ENCODE assay signal across 1 cellular context in the genomic region with DNA sequence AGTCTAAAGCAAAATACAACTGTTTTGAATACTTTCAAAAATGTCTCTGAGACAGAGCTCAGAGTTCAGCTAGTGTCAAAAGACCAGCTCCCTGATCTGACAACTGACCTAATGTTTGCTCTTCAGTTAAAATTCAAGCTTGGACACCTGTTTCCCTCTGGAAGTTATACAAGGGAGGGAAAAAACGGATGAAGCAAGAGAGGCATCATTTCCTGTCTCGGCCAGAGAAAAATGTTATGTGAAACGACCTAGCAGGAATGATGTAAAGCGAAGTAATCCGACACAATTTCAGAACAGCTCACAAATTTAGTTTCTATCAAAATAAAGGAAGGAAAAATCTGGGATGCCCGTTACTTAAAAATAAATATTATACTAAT.
TF ChIP-seq lines count a peak whose summit lies in the region.

No MANE protein-coding gene starts in this region.

TF ChIP-seq in HepG2, 621 proteins besides CTCF, POLR2A, EP300 and RAD21 (continued from another document and continues in another):
- TF ChIP-seq, protein P1, sequence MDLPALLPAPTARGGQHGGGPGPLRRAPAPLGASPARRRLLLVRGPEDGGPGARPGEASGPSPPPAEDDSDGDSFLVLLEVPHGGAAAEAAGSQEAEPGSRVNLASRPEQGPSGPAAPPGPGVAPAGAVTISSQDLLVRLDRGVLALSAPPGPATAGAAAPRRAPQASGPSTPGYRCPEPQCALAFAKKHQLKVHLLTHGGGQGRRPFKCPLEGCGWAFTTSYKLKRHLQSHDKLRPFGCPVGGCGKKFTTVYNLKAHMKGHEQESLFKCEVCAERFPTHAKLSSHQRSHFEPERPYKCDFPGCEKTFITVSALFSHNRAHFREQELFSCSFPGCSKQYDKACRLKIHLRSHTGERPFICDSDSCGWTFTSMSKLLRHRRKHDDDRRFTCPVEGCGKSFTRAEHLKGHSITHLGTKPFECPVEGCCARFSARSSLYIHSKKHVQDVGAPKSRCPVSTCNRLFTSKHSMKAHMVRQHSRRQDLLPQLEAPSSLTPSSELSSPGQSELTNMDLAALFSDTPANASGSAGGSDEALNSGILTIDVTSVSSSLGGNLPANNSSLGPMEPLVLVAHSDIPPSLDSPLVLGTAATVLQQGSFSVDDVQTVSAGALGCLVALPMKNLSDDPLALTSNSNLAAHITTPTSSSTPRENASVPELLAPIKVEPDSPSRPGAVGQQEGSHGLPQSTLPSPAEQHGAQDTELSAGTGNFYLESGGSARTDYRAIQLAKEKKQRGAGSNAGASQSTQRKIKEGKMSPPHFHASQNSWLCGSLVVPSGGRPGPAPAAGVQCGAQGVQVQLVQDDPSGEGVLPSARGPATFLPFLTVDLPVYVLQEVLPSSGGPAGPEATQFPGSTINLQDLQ (CRISPR knock-in tag; IDR thresholded peaks at IDR 0.05): no peak
- no peak for TF ChIP-seq SCMH1 (CRISPR knock-in tag; IDR thresholded peaks at IDR 0.05; ENCODE audit: borderline replicate concordance)
- TF ChIP-seq, protein P2, sequence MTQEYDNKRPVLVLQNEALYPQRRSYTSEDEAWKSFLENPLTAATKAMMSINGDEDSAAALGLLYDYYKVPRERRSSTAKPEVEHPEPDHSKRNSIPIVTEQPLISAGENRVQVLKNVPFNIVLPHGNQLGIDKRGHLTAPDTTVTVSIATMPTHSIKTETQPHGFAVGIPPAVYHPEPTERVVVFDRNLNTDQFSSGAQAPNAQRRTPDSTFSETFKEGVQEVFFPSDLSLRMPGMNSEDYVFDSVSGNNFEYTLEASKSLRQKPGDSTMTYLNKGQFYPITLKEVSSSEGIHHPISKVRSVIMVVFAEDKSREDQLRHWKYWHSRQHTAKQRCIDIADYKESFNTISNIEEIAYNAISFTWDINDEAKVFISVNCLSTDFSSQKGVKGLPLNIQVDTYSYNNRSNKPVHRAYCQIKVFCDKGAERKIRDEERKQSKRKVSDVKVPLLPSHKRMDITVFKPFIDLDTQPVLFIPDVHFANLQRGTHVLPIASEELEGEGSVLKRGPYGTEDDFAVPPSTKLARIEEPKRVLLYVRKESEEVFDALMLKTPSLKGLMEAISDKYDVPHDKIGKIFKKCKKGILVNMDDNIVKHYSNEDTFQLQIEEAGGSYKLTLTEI (CRISPR knock-in tag; conservative IDR thresholded peaks at IDR 0.05): no peak
- no peak for TF ChIP-seq MAZ (IDR thresholded peaks at IDR 0.05; ENCODE audit: borderline replicate concordance, low read depth, low read length)
- TF ChIP-seq MAZ (CRISPR knock-in tag; IDR thresholded peaks at IDR 0.05; ENCODE audit: low read depth): no peak
- no peak for TF ChIP-seq ZNF3 (CRISPR knock-in tag; IDR thresholded peaks at IDR 0.05)
- no peak for TF ChIP-seq CENPT (CRISPR knock-in tag; IDR thresholded peaks at IDR 0.05; ENCODE audit: low read depth)
- TF ChIP-seq, protein P3, sequence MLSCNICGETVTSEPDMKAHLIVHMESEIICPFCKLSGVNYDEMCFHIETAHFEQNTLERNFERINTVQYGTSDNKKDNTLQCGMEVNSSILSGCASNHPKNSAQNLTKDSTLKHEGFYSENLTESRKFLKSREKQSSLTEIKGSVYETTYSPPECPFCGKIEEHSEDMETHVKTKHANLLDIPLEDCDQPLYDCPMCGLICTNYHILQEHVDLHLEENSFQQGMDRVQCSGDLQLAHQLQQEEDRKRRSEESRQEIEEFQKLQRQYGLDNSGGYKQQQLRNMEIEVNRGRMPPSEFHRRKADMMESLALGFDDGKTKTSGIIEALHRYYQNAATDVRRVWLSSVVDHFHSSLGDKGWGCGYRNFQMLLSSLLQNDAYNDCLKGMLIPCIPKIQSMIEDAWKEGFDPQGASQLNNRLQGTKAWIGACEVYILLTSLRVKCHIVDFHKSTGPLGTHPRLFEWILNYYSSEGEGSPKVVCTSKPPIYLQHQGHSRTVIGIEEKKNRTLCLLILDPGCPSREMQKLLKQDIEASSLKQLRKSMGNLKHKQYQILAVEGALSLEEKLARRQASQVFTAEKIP (CRISPR knock-in tag; IDR thresholded peaks at IDR 0.05; ENCODE audit: borderline replicate concordance): no peak
- TF ChIP-seq HNF4G (IDR thresholded peaks at IDR 0.05; ENCODE audit: borderline replicate concordance, low read depth, low read length): no peak; the same call in 1 of the 2 replicates
- TF ChIP-seq HNF4G (CRISPR knock-in tag; IDR thresholded peaks at IDR 0.05; ENCODE audit: borderline replicate concordance, low read depth): no peak
- no peak for TF ChIP-seq AGO2 (optimal IDR thresholded peaks at IDR 0.05; ENCODE audit: low read depth, low read length)
- no peak for TF ChIP-seq ZSCAN21 (CRISPR knock-in tag; IDR thresholded peaks at IDR 0.05; ENCODE audit: borderline replicate concordance)
- TF ChIP-seq ZNF788 (CRISPR knock-in tag; IDR thresholded peaks at IDR 0.05; ENCODE audit: borderline replicate concordance): no peak
- no peak for TF ChIP-seq TAF1 (CRISPR knock-in tag; IDR thresholded peaks at IDR 0.05)
- no peak for TF ChIP-seq ZBTB1 (CRISPR knock-in tag; IDR thresholded peaks at IDR 0.05; ENCODE audit: borderline replicate concordance)
- TF ChIP-seq CCDC6 (CRISPR knock-in tag; IDR thresholded peaks at IDR 0.05): no peak
- TF ChIP-seq, protein P4, sequence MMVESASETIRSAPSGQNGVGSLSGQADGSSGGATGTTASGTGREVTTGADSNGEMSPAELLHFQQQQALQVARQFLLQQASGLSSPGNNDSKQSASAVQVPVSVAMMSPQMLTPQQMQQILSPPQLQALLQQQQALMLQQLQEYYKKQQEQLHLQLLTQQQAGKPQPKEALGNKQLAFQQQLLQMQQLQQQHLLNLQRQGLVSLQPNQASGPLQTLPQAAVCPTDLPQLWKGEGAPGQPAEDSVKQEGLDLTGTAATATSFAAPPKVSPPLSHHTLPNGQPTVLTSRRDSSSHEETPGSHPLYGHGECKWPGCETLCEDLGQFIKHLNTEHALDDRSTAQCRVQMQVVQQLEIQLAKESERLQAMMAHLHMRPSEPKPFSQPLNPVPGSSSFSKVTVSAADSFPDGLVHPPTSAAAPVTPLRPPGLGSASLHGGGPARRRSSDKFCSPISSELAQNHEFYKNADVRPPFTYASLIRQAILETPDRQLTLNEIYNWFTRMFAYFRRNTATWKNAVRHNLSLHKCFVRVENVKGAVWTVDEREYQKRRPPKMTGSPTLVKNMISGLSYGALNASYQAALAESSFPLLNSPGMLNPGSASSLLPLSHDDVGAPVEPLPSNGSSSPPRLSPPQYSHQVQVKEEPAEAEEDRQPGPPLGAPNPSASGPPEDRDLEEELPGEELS (CRISPR knock-in tag; IDR thresholded peaks at IDR 0.05): peak; percentile 79
- no peak for TF ChIP-seq MZF1 (CRISPR knock-in tag; IDR thresholded peaks at IDR 0.05; ENCODE audit: borderline replicate concordance)
- TF ChIP-seq ZFX (CRISPR knock-in tag; IDR thresholded peaks at IDR 0.05; ENCODE audit: low read depth): no peak
- TF ChIP-seq HOXA5 (CRISPR knock-in tag; IDR thresholded peaks at IDR 0.05): peak; percentile 61; the same call in 1 of the 2 replicates
- TF ChIP-seq ARID2 (CRISPR knock-in tag; IDR thresholded peaks at IDR 0.05; ENCODE audit: borderline replicate concordance): 0 out of 2 replicates have a peak, but pooled peaks have one; percentile 5
- no peak for TF ChIP-seq ZNF530 (CRISPR knock-in tag; IDR thresholded peaks at IDR 0.05; ENCODE audit: low read depth)
- TF ChIP-seq SNAPC2 (CRISPR knock-in tag; IDR thresholded peaks at IDR 0.05): no peak
- TF ChIP-seq IRX3 (CRISPR knock-in tag; IDR thresholded peaks at IDR 0.05; ENCODE audit: borderline replicate concordance, low read depth): no peak
- no peak for TF ChIP-seq ONECUT2 (CRISPR knock-in tag; IDR thresholded peaks at IDR 0.05)
- no peak for TF ChIP-seq TCF7L2 (IDR thresholded peaks at IDR 0.05; ENCODE audit: low read depth, low read length)
- no peak for TF ChIP-seq MYNN (CRISPR knock-in tag; IDR thresholded peaks at IDR 0.05; ENCODE audit: low read depth)
- peak; percentile 72 for TF ChIP-seq BCL6 (CRISPR knock-in tag; IDR thresholded peaks at IDR 0.05)
- no peak for TF ChIP-seq XBP1 (CRISPR knock-in tag; IDR thresholded peaks at IDR 0.05)
- TF ChIP-seq, protein P5, sequence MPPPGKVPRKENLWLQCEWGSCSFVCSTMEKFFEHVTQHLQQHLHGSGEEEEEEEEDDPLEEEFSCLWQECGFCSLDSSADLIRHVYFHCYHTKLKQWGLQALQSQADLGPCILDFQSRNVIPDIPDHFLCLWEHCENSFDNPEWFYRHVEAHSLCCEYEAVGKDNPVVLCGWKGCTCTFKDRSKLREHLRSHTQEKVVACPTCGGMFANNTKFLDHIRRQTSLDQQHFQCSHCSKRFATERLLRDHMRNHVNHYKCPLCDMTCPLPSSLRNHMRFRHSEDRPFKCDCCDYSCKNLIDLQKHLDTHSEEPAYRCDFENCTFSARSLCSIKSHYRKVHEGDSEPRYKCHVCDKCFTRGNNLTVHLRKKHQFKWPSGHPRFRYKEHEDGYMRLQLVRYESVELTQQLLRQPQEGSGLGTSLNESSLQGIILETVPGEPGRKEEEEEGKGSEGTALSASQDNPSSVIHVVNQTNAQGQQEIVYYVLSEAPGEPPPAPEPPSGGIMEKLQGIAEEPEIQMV (CRISPR knock-in tag; IDR thresholded peaks at IDR 0.05; ENCODE audit: low read depth): no peak
- TF ChIP-seq, protein P6, sequence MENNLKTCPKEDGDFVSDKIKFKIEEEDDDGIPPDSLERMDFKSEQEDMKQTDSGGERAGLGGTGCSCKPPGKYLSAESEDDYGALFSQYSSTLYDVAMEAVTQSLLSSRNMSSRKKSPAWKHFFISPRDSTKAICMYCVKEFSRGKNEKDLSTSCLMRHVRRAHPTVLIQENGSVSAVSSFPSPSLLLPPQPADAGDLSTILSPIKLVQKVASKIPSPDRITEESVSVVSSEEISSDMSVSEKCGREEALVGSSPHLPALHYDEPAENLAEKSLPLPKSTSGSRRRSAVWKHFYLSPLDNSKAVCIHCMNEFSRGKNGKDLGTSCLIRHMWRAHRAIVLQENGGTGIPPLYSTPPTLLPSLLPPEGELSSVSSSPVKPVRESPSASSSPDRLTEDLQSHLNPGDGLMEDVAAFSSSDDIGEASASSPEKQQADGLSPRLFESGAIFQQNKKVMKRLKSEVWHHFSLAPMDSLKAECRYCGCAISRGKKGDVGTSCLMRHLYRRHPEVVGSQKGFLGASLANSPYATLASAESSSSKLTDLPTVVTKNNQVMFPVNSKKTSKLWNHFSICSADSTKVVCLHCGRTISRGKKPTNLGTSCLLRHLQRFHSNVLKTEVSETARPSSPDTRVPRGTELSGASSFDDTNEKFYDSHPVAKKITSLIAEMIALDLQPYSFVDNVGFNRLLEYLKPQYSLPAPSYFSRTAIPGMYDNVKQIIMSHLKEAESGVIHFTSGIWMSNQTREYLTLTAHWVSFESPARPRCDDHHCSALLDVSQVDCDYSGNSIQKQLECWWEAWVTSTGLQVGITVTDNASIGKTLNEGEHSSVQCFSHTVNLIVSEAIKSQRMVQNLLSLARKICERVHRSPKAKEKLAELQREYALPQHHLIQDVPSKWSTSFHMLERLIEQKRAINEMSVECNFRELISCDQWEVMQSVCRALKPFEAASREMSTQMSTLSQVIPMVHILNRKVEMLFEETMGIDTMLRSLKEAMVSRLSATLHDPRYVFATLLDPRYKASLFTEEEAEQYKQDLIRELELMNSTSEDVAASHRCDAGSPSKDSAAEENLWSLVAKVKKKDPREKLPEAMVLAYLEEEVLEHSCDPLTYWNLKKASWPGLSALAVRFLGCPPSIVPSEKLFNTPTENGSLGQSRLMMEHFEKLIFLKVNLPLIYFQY (CRISPR knock-in tag; IDR thresholded peaks at IDR 0.05; ENCODE audit: borderline replicate concordance): no peak
- no peak for TF ChIP-seq ZNF232 (CRISPR knock-in tag; IDR thresholded peaks at IDR 0.05; ENCODE audit: borderline replicate concordance)
- no peak for TF ChIP-seq ZSCAN12 (CRISPR knock-in tag; IDR thresholded peaks at IDR 0.05)
- no peak for TF ChIP-seq ZNF841 (CRISPR knock-in tag; IDR thresholded peaks at IDR 0.05; ENCODE audit: borderline replicate concordance)
- no peak for TF ChIP-seq ZNF878 (CRISPR knock-in tag; IDR thresholded peaks at IDR 0.05)
- TF ChIP-seq NCOA5 (CRISPR knock-in tag; IDR thresholded peaks at IDR 0.05): no peak
- TF ChIP-seq HNRNPL (IDR thresholded peaks at IDR 0.05; ENCODE audit: low read depth, low read length): no peak
- TF ChIP-seq CBX1 (IDR thresholded peaks at IDR 0.05; ENCODE audit: low read depth): no peak
- TF ChIP-seq BRD4 (CRISPR knock-in tag; IDR thresholded peaks at IDR 0.05): 0 out of 2 replicates have a peak, but pooled peaks have one; percentile 9
- no peak for TF ChIP-seq ZNF7 (CRISPR knock-in tag; IDR thresholded peaks at IDR 0.05)
- peak; percentile 91 for TF ChIP-seq ELF3 (CRISPR knock-in tag; IDR thresholded peaks at IDR 0.05)
- TF ChIP-seq, protein P7, sequence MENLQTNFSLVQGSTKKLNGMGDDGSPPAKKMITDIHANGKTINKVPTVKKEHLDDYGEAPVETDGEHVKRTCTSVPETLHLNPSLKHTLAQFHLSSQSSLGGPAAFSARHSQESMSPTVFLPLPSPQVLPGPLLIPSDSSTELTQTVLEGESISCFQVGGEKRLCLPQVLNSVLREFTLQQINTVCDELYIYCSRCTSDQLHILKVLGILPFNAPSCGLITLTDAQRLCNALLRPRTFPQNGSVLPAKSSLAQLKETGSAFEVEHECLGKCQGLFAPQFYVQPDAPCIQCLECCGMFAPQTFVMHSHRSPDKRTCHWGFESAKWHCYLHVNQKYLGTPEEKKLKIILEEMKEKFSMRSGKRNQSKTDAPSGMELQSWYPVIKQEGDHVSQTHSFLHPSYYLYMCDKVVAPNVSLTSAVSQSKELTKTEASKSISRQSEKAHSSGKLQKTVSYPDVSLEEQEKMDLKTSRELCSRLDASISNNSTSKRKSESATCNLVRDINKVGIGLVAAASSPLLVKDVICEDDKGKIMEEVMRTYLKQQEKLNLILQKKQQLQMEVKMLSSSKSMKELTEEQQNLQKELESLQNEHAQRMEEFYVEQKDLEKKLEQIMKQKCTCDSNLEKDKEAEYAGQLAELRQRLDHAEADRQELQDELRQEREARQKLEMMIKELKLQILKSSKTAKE (CRISPR knock-in tag; IDR thresholded peaks at IDR 0.05; ENCODE audit: borderline replicate concordance): peak; percentile 38; the same call in 1 of the 2 replicates
- TF ChIP-seq, protein P8, sequence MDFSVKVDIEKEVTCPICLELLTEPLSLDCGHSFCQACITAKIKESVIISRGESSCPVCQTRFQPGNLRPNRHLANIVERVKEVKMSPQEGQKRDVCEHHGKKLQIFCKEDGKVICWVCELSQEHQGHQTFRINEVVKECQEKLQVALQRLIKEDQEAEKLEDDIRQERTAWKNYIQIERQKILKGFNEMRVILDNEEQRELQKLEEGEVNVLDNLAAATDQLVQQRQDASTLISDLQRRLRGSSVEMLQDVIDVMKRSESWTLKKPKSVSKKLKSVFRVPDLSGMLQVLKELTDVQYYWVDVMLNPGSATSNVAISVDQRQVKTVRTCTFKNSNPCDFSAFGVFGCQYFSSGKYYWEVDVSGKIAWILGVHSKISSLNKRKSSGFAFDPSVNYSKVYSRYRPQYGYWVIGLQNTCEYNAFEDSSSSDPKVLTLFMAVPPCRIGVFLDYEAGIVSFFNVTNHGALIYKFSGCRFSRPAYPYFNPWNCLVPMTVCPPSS (IDR thresholded peaks at IDR 0.05): no peak
- TF ChIP-seq HDAC6 (IDR thresholded peaks at IDR 0.05; ENCODE audit: low read depth, low read length): no peak
